Comparison of ENCODE assay signal across 9 cellular contexts in the genomic region with DNA sequence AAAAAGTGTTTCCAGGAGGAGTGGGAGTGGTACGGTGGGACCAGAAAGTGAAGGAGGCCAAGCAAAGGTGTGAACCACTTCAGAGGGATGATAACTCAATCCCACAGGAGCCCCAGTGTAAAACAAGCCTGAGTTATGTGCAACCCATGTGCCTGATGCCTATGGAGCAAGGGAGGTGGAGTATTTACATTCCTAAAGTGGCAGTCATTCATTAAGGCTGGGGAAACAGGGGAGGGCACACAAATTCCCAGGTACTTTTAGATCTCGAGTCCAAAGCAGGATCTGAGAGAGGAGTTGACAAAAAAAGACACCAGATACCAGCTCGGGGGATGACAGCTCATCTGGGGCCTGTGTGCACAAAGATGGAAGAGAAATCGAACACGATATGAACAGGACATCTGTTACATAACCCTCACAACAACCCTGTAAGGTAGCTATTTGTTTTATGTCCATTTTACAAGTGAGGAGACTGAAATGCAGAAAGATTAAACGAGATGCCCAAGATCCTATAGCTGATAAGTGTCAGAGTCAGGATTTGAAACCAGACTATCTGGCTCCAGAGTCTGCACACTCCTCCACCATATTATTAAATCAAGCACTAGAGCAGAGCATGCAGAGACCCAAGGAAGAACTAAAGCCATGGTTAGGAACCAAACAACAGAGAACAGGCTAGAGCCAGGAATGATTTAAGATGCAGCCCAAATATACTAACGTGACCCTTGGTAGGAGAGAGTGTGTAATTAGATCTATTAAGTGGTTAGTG.
DNase-seq lines count a peak whose midpoint lies in the region; ATAC-seq and TF ChIP-seq lines count a peak whose summit lies in the region.
"Had no signal": no experiment of that assay in that cellular context is flagged by ENCODE, and none has a peak within 500 bp of the region (broad histone marks: within the 10 kb centered on the region; RNA-seq: fewer than 3 reads in every experiment).

No MANE protein-coding gene starts in this region.

- H3K27ac Mint-ChIP-seq in progenitor cell of endocrine pancreas = peak overlapping the region; percentile 30

- no peak overlapping the region for H3K4me3 Mint-ChIP-seq in progenitor cell of endocrine pancreas (ENCODE audit: low read depth)

- H3K4me1 Mint-ChIP-seq in progenitor cell of endocrine pancreas (ENCODE audit: low read depth) = peaks cover 12% of the 10 kb centered on the region

- H3K9me3 Mint-ChIP-seq in progenitor cell of endocrine pancreas (ENCODE audit: low read depth) = peaks cover 9% of the 10 kb centered on the region

- peak; percentile 98 for ATAC-seq in RWPE2 (ENCODE audit: low read depth)
- ATAC-seq in HG02970 (IDR thresholded peaks at IDR 0.05; ENCODE audit: low FRiP score, unreplicated experiment) = no peak
- no peak for ATAC-seq in GM21447 (IDR thresholded peaks at IDR 0.05; ENCODE audit: unreplicated experiment)
- ATAC-seq in HG02885 (IDR thresholded peaks at IDR 0.05; ENCODE audit: poor library complexity, unreplicated experiment) = no peak
- ATAC-seq in GM21723 (IDR thresholded peaks at IDR 0.05; ENCODE audit: unreplicated experiment) = no peak

- DNase-seq in GM04503 (ENCODE audit: low read depth) (peak; percentile 3), RWPE2 (ENCODE audit: low spot score) (no peak), fibroblast of the aortic adventitia (ENCODE audit: low read depth) (peak; percentile 55), progenitor cell of endocrine pancreas (ENCODE audit: low spot score, unreplicated experiment) (no peak)
- DNase-seq: retina had no signal

- H3K27me3 ChIP-seq in RWPE2 (ENCODE audit: insufficient read depth, poor library complexity, severe bottlenecking) = no peaks in the 10 kb centered on the region

- TF ChIP-seq CTCF in RWPE2 (IDR thresholded peaks at IDR 0.05; ENCODE audit: poor library complexity, severe bottlenecking) (no peak), fibroblast of the aortic adventitia (IDR thresholded peaks at IDR 0.05; ENCODE audit: insufficient read depth, low read length) (no peak), progenitor cell of endocrine pancreas (IDR thresholded peaks at IDR 0.05; ENCODE audit: unreplicated experiment) (no peak)

- H3K27me3 Mint-ChIP-seq in progenitor cell of endocrine pancreas = no peaks in the 10 kb centered on the region

- no peak overlapping the region for H3K27ac ChIP-seq in RWPE2 (ENCODE audit: poor library complexity, severe bottlenecking)

- no peaks in the 10 kb centered on the region for H3K36me3 ChIP-seq in RWPE2 (ENCODE audit: low read depth)

- H3K9me3 ChIP-seq in RWPE2 (ENCODE audit: severe bottlenecking) = no peaks in the 10 kb centered on the region

- no peaks in the 10 kb centered on the region for H3K36me3 Mint-ChIP-seq in progenitor cell of endocrine pancreas (ENCODE audit: insufficient read depth)

- H3K4me1 ChIP-seq in RWPE2 (ENCODE audit: insufficient read depth, poor library complexity, severe bottlenecking) = peaks cover 4% of the 10 kb centered on the region

- no peak overlapping the region for H3K4me3 ChIP-seq in RWPE2 (ENCODE audit: severe bottlenecking)
- H3K4me3 ChIP-seq in fibroblast of the aortic adventitia (ENCODE audit: low read depth, low read length) = peak overlapping the region; percentile 71

Comparison
In these comparisons a context has a peak if more than half of its experiments do, and no peak if none do; other contexts are left out.
1. DNase-seq: peak in GM04503 (single experiment) and fibroblast of the aortic adventitia (single experiment); none in RWPE2 (single experiment) and progenitor cell of endocrine pancreas (single experiment).